In the genomic region with DNA sequence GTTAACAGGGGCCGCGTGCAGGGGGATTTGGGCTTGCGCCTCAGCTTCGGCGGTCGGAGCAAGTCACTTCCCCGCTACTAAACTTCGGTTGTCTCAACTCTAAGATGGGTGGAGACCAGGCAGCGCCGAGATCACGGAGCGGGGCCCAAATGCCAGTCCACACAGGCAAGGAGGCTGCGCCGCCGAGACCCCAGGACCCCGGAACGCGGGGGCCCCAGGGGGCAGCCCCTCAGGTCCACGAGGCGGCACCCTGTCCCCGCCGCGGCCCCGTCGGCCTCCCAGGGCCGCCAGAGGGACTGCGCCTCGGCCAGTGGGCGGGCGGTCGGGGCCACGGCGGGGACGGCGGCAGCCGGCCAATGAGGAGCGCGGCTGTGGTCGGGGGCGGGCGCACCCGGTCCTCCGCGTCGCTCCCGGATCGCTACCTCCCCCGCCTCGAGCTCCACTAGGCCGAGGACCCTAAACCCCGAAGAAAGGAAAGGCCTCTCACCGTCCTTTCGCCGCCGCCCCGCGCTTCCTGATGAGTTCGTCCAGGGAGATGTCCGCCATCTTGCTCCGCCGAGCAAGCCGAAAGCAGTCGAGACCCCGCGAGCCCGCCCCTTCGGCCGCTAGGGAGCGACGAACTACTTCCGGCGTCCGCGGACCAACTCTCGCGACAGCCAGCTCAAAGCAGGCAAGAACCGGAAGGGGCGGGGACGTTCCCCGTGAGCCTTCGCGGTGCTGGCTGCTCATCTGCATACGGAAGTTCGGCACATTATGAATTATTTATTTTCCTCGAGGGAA, we compare ENCODE assay signal across 7 cellular contexts. TPM values are rescaled to one million over a fixed set of nuclear protein-coding genes. Genes with fewer than 3 reads are reported as not detected.
DNase-seq lines count a peak whose midpoint lies in the region; ATAC-seq, FAIRE-seq and TF ChIP-seq lines count a peak whose summit lies in the region.

A gene with protein sequence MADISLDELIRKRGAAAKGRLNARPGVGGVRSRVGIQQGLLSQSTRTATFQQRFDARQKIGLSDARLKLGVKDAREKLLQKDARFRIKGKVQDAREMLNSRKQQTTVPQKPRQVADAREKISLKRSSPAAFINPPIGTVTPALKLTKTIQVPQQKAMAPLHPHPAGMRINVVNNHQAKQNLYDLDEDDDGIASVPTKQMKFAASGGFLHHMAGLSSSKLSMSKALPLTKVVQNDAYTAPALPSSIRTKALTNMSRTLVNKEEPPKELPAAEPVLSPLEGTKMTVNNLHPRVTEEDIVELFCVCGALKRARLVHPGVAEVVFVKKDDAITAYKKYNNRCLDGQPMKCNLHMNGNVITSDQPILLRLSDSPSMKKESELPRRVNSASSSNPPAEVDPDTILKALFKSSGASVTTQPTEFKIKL (minus strand): TSS at position 572 of the 780 bp plus-strand sequence. CDS start 26 bp downstream, at position 546.

- H3K27ac Mint-ChIP-seq in astrocyte (ENCODE audit: unreplicated experiment), result peak within 1 kb of the TSS; percentile 99

- no peaks in the 10 kb centered on the region for H3K27me3 ChIP-seq in astrocyte (ENCODE audit: insufficient read depth, low read length)

- FAIRE-seq in GM18507 (lab: Jason Lieb, UNC), result peak; percentile 98
- FAIRE-seq in astrocyte (lab: Jason Lieb, UNC), result no peak

- H3K4me1 ChIP-seq in astrocyte (ENCODE audit: insufficient read depth, low read length), result peaks cover 30% of the 10 kb centered on the region

- peak within 1 kb of the TSS; percentile 86 for H2AFZ ChIP-seq in astrocyte (ENCODE audit: low read depth, low read length)

- peaks cover 2% of the 10 kb centered on the region for H3K36me3 ChIP-seq in astrocyte (ENCODE audit: insufficient read depth, low read length)

- peak within 1 kb of the TSS; percentile 99 for H3K27ac ChIP-seq in astrocyte (ENCODE audit: low read depth, low read length)

- H3K4me2 ChIP-seq in astrocyte (ENCODE audit: low read length), result peak within 1 kb of the TSS; percentile 99

- peak within 1 kb of the TSS; percentile 96 for H3K4me3 Mint-ChIP-seq in astrocyte (ENCODE audit: unreplicated experiment)

- DNase-seq in GM18507 (ENCODE audit: extremely low spot score, insufficient read length, low read depth) (peak; percentile 92), NCI-H2029 (lab: John Stamatoyannopoulos, UW) (peak; percentile 96), T-helper 22 cell (ENCODE audit: low read depth) (peak; percentile 97), astrocyte (ENCODE audit: low read depth) (peak; percentile 91), hepatic stellate cell (ENCODE audit: low spot score) (peak; percentile 97), renal cortical epithelial cell (ENCODE audit: low read depth) (peak; percentile 93)

- no peaks in the 10 kb centered on the region for H3K9me3 ChIP-seq in astrocyte (ENCODE audit: insufficient read depth, low read depth, low read length)

- no peaks in the 10 kb centered on the region for H3K9me3 Mint-ChIP-seq in astrocyte (ENCODE audit: unreplicated experiment)

- peak within 1 kb of the TSS; percentile 96 for H3K9ac ChIP-seq in astrocyte (ENCODE audit: low read length)

- H3K36me3 Mint-ChIP-seq in astrocyte (ENCODE audit: low read depth, unreplicated experiment), result peaks cover 8% of the 10 kb centered on the region

- peak; percentile 62 for ATAC-seq in HG02981 (IDR thresholded peaks at IDR 0.05; ENCODE audit: unreplicated experiment)

- TF ChIP-seq CTCF in astrocyte (IDR thresholded peaks at IDR 0.05; ENCODE audit: insufficient read depth, low read depth, low read length), result no peak

- H3K27me3 Mint-ChIP-seq in astrocyte (ENCODE audit: low read depth, unreplicated experiment), result no peaks in the 10 kb centered on the region

- H3K4me1 Mint-ChIP-seq in astrocyte (ENCODE audit: low read depth, unreplicated experiment), result peaks cover 27% of the 10 kb centered on the region

- H3K79me2 ChIP-seq in astrocyte (ENCODE audit: insufficient read depth, low read length), result peaks cover 47% of the 10 kb centered on the region

- peaks cover 44% of the 10 kb centered on the region for H4K20me1 ChIP-seq in astrocyte (ENCODE audit: insufficient read depth, low read length)

- H3K4me3 ChIP-seq in astrocyte (ENCODE audit: insufficient read depth, low read depth, low read length), result peak within 1 kb of the TSS; percentile 98

RNA-seq across cellular contexts. Expression of the gene that starts here (rescaled TPM):
- 57.1 and 60.3 TPM in 2 replicates for total RNA-seq in astrocyte
- 20.7 and 45.9 TPM in 2 replicates for total RNA-seq in renal cortical epithelial cell

Comparison
In these comparisons a context has a peak if more than half of its experiments do, and no peak if none do; other contexts are left out.
1. Peak in every context shown above with its lines: DNase-seq, ATAC-seq, H3K4me3 ChIP-seq and H3K27ac ChIP-seq.